ENCODE assay signal across 32 cellular contexts in genomic region chr14:77177623-77178185, GRCh38. TPM values are rescaled to one million over a fixed set of nuclear protein-coding genes. Genes with fewer than 3 reads are reported as not detected.
A peak's percentile ranks its signal among the peaks of the same experiment; 100 is the strongest.
DNase-seq lines count a peak whose midpoint lies in the region; ATAC-seq and TF ChIP-seq lines count a peak whose summit lies in the region.
"Had no signal": no experiment of that assay in that cellular context is flagged by ENCODE, and none has a peak within 500 bp of the region (broad histone marks: within the 10 kb centered on the region; RNA-seq: fewer than 3 reads in every experiment).

No MANE protein-coding gene starts in this region.

- H3K27ac Mint-ChIP-seq in GM23338: no peak overlapping the region
- H3K27ac Mint-ChIP-seq: activated naive CD4-positive, alpha-beta T cell treated with anti-CD3 and anti-CD28 coated beads, Interleukin-2, amount 50 U/mL, for 24 hours; activated T-helper 1 cell treated with anti-CD3 and anti-CD28 coated beads, Interleukin-12 subunit alpha, Interleukin-12 subunit beta, Interleukin-2, Interleukin-4 antibody, amounts not matched to agents 30 ng/mL and 10 ng/mL and 1 ng/mL, durations not matched to agents 14 hours and 24 hours and 36 hours had no signal

- no peaks in the 10 kb centered on the region; the same call in 2 of the 3 replicates for H3K9me3 Mint-ChIP-seq in GM23338
- H3K9me3 Mint-ChIP-seq: activated naive CD4-positive, alpha-beta T cell treated with anti-CD3 and anti-CD28 coated beads, Interleukin-2, amount 50 U/mL, for 24 hours; activated T-helper 1 cell treated with anti-CD3 and anti-CD28 coated beads, Interleukin-12 subunit alpha, Interleukin-12 subunit beta, Interleukin-2, Interleukin-4 antibody, amounts not matched to agents 30 ng/mL and 10 ng/mL and 1 ng/mL, durations not matched to agents 14 hours and 24 hours and 36 hours had no signal

- no peaks in the 10 kb centered on the region for H3K36me3 Mint-ChIP-seq in GM23338 (ENCODE audit: low read depth)
- H3K36me3 Mint-ChIP-seq: activated naive CD4-positive, alpha-beta T cell treated with anti-CD3 and anti-CD28 coated beads, Interleukin-2, amount 50 U/mL, for 24 hours had no signal

- no peaks in the 10 kb centered on the region for H3K36me3 ChIP-seq in GM23338 (ENCODE audit: insufficient read depth)
- H3K36me3 ChIP-seq: colonic mucosa, prostate gland, upper lobe of left lung had no signal

- no peaks in the 10 kb centered on the region for H3K27me3 ChIP-seq in GM23338 (ENCODE audit: insufficient read depth)
- H3K27me3 ChIP-seq: hepatocyte had no signal

- peaks cover 13% of the 10 kb centered on the region; the same call in 1 of the 2 replicates for H3K4me1 ChIP-seq in GM23338 (ENCODE audit: insufficient read depth)
- H3K4me1 ChIP-seq: colonic mucosa, prostate gland had no signal

- H3K4me1 Mint-ChIP-seq in GM23338: peaks cover 11% of the 10 kb centered on the region; the same call in 2 of the 3 replicates

- no peak overlapping the region for H3K4me2 ChIP-seq in GM23338
- H3K4me2 ChIP-seq: hepatocyte had no signal

- no peaks in the 10 kb centered on the region for H4K20me1 ChIP-seq in GM23338 (replicated peaks; ENCODE audit: insufficient read depth)

- H3F3A ChIP-seq in GM23338 (replicated peaks; ENCODE audit: low read depth): no peaks in the 10 kb centered on the region

- no peak overlapping the region for H3K4me3 Mint-ChIP-seq in GM23338
- H3K4me3 Mint-ChIP-seq: activated naive CD4-positive, alpha-beta T cell treated with anti-CD3 and anti-CD28 coated beads, Interleukin-2, amount 50 U/mL, for 24 hours; activated T-helper 1 cell treated with anti-CD3 and anti-CD28 coated beads, Interleukin-12 subunit alpha, Interleukin-12 subunit beta, Interleukin-2, Interleukin-4 antibody, amounts not matched to agents 30 ng/mL and 10 ng/mL and 1 ng/mL, durations not matched to agents 14 hours and 24 hours and 36 hours had no signal

- peak; percentile 32 for DNase-seq in DMS53 (lab: John Stamatoyannopoulos, UW)
- DNase-seq in DMS53 treated with DMSO at 0.1 percent for 48 hours (lab: John Stamatoyannopoulos, UW; ENCODE audit: unreplicated experiment): no peak
- DNase-seq in GM23338 (ENCODE audit: low spot score): no peak
- peak; percentile 29 for DNase-seq in NCI-H146 (lab: John Stamatoyannopoulos, UW)
- peak; percentile 30 for DNase-seq in SK-MEL-5 (ENCODE audit: low read depth, low spot score)
- no peak for DNase-seq in ureter (ENCODE audit: low spot score)
- no peak for DNase-seq in HCEC 1CT
- DNase-seq: activated CD4-positive, alpha-beta T cell treated with anti-CD3 and anti-CD28 coated beads, Interleukin-2, amount 50 U/mL, for 1 hour; Calu3; colonic mucosa; effector memory CD4-positive, alpha-beta T cell; foreskin melanocyte; mesenchymal stem cell; NCI-H1105; NCI-H2081 treated with DMSO at 0.1 percent for 48 hours; NCI-H510A; NK-92 treated with Interleukin-12 subunit alpha and Interleukin-12 subunit beta, amount 100 ng/mL, for 24 hours; stimulated activated CD4-positive, alpha-beta T cell treated with anti-CD3 and anti-CD28 coated beads, Interleukin-1b, Interleukin-23, amount 100 ng/mL, for 48 hours; substantia nigra; T-helper 9 cell; upper lobe of left lung had no signal

- H3K79me2 ChIP-seq in GM23338 (replicated peaks; ENCODE audit: insufficient read depth): no peaks in the 10 kb centered on the region
- H3K79me2 ChIP-seq: hepatocyte had no signal

- H2AFZ ChIP-seq in GM23338: peak overlapping the region; percentile 56; the same call in 1 of the 2 replicates
- H2AFZ ChIP-seq: hepatocyte had no signal

- peaks cover 18% of the 10 kb centered on the region for H3K27me3 Mint-ChIP-seq in GM23338 (ENCODE audit: insufficient read depth, low read depth, poor library complexity)

- H3K9me2 ChIP-seq in GM23338 (ENCODE audit: insufficient read depth): no peaks in the 10 kb centered on the region

- H3K27ac ChIP-seq in GM23338 (ENCODE audit: low read depth): no peak overlapping the region
- H3K27ac ChIP-seq: colonic mucosa, hepatocyte, prostate gland, RWPE1, skin epidermis, upper lobe of left lung had no signal

- H3K4me3 ChIP-seq in GM23338: no peak overlapping the region
- H3K4me3 ChIP-seq: colonic mucosa, hepatocyte, prostate gland, skin epidermis, upper lobe of left lung had no signal

- TF ChIP-seq CTCF in GM23338 (conservative IDR thresholded peaks at IDR 0.05; ENCODE audit: low read depth in 2 of 2): no peak

- ATAC-seq in GM23338 (no peak), HG02763 (IDR thresholded peaks at IDR 0.05; ENCODE audit: unreplicated experiment) (no peak)
- ATAC-seq: esophagus mucosa, left lobe of liver had no signal

- in situ Hi-C loops in SK-MEL-5 (cut with HindIII; ENCODE audit: low pct_unique_long_range_greater_than_20kb, low sequenced_read_pairs): no loop called here

TF ChIP-seq in GM23338, 12 proteins besides CTCF, POLR2A, EP300 and RAD21 (continues in another document):
- no peak for TF ChIP-seq CREB1 (CRISPR knock-in tag; IDR thresholded peaks at IDR 0.05; ENCODE audit: low read depth)
- TF ChIP-seq JUNB (IDR thresholded peaks at IDR 0.05; ENCODE audit: unreplicated experiment): no peak
- TF ChIP-seq REST (IDR thresholded peaks at IDR 0.05; ENCODE audit: unreplicated experiment): no peak
- no peak for TF ChIP-seq POLR2AphosphoS5 (IDR thresholded peaks at IDR 0.05; ENCODE audit: low read depth)
- no peak for TF ChIP-seq EZH2 (IDR thresholded peaks at IDR 0.05; ENCODE audit: low read depth, unreplicated experiment)
- TF ChIP-seq, protein P1, sequence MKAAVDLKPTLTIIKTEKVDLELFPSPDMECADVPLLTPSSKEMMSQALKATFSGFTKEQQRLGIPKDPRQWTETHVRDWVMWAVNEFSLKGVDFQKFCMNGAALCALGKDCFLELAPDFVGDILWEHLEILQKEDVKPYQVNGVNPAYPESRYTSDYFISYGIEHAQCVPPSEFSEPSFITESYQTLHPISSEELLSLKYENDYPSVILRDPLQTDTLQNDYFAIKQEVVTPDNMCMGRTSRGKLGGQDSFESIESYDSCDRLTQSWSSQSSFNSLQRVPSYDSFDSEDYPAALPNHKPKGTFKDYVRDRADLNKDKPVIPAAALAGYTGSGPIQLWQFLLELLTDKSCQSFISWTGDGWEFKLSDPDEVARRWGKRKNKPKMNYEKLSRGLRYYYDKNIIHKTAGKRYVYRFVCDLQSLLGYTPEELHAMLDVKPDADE (IDR thresholded peaks at IDR 0.05): no peak
- TF ChIP-seq EZH2phosphoT487 (IDR thresholded peaks at IDR 0.05; ENCODE audit: unreplicated experiment): no peak
- no peak for TF ChIP-seq NANOG (IDR thresholded peaks at IDR 0.05; ENCODE audit: borderline replicate concordance)
- no peak for TF ChIP-seq ZNF331 (CRISPR knock-in tag; IDR thresholded peaks at IDR 0.05; ENCODE audit: low read depth)

RNA-seq across cellular contexts. Expression of gene TMEM63C, which starts 3.9 kb away (rescaled TPM):
- 6.3 and 6.4 TPM in 2 replicates for total RNA-seq in GM23338 (2014; rRNA removed; shearing (Covaris generic))
- polyA plus RNA-seq in GM23338 (2016; fragmentation: Nextera tagmentation; extraction: Ambion mirVana): 1.2 and 2.1 TPM in 2 replicates
- 0.48 and 0.66 TPM in 2 replicates for total RNA-seq in SK-MEL-5 (2014; rRNA removed; shearing (Covaris generic))
- 0.25 and 2.3 TPM in 2 replicates for polyA plus RNA-seq in SK-MEL-5 (2015; cell fraction: cytosol; rRNA removed)
- polyA plus RNA-seq in SK-MEL-5 (2015; cell fraction: nucleus; rRNA removed): 0.04 and 0.36 TPM in 2 replicates
- 0.55 TPM for total RNA-seq in ureter
- polyA plus RNA-seq: BJ had no signal

RNA-seq across cellular contexts. Expression of gene ZDHHC22, which starts 36.1 kb away (rescaled TPM):
- total RNA-seq in GM23338 (2014; rRNA removed; shearing (Covaris generic)): 29.3 and 32.1 TPM in 2 replicates
- polyA plus RNA-seq in GM23338 (2016; fragmentation: Nextera tagmentation; extraction: Ambion mirVana): 14.7 and 17.6 TPM in 2 replicates
- total RNA-seq in SK-MEL-5 (2014; rRNA removed; shearing (Covaris generic)): 0.08 and 0.13 TPM in 2 replicates
- polyA plus RNA-seq in SK-MEL-5 (2015; cell fraction: cytosol; rRNA removed): 0.06 and 0.15 TPM in 2 replicates
- 0.08 and 0.49 TPM in 2 replicates for polyA plus RNA-seq in SK-MEL-5 (2015; cell fraction: nucleus; rRNA removed)
- not detected for total RNA-seq in ureter
- total RNA-seq: activated T-helper 1 cell treated with anti-CD3 and anti-CD28 coated beads, Interleukin-12 subunit alpha, Interleukin-12 subunit beta, Interleukin-2, Interleukin-4 antibody, amounts not matched to agents 30 ng/mL and 10 ng/mL and 1 ng/mL, durations not matched to agents 14 hours and 24 hours and 36 hours; bronchial epithelial cell; Calu3; esophagus mucosa; hepatocyte; left lobe of liver had no signal
- polyA plus RNA-seq: BJ, hepatocyte had no signal

Comparison
In these comparisons a context has a peak if more than half of its experiments do, and no peak if none do; other contexts are left out.
1. DNase-seq: peak in DMS53 (single experiment), NCI-H146 (single experiment) and SK-MEL-5 (single experiment); none in DMS53 treated with DMSO at 0.1 percent for 48 hours (single experiment), GM23338 (single experiment), ureter (single experiment) and HCEC 1CT (single experiment).
2. RNA of gene ZDHHC22, which starts 36.1 kb away (total RNA-seq): 29.3 to 32.1 TPM in GM23338; 0.08 to 0.13 TPM in SK-MEL-5 and not detected in ureter (single experiment); every median in the first group is over 10 times any median in the second.